14 cellular contexts compared by ENCODE assay signal in genomic region chr10:124675261-124675660, GRCh38.
DNase-seq lines count a peak whose midpoint lies in the region; ATAC-seq, FAIRE-seq and TF ChIP-seq lines count a peak whose summit lies in the region.
"Had no signal": no experiment of that assay in that cellular context is flagged by ENCODE, and none has a peak within 500 bp of the region (broad histone marks: within the 10 kb centered on the region; RNA-seq: fewer than 3 reads in every experiment).

No MANE protein-coding gene starts in this region.

- H3K36me3 ChIP-seq in right lobe of liver (no peaks in the 10 kb centered on the region), HepG2 (replicated peaks in 1 of 2; ENCODE audit: control insufficient read depth in 1 of 2, insufficient read depth in 2 of 2, low read length in 2 of 2) (peaks cover 10 to 33% of the 10 kb centered on the region in 2 experiments; a peak in 4 of 5 replicates)
- H3K36me3 ChIP-seq: left lung, SJSA1 had no signal

- H3K27ac Mint-ChIP-seq in effector memory CD8-positive, alpha-beta T cell, result peak overlapping the region; percentile 96
- peak overlapping the region; percentile 84 for H3K27ac Mint-ChIP-seq in nephron progenitor cell

- in situ Hi-C loops in HepG2 (cut with HindIII; ENCODE audit: extremely low pct_ligation_motif_present, low pct_unique_long_range_greater_than_20kb), result no loop called here

- CTCF ChIA-PET in HepG2 (lab: Yijun Ruan, JAX; ENCODE audit: low intra/inter-chr PET ratio, low total read pairs), result no interaction called here

- no peak overlapping the region for H2AFZ ChIP-seq in HepG2 (ENCODE audit: low read length)
- H2AFZ ChIP-seq: hepatocyte had no signal

- H3K9me3 Mint-ChIP-seq in effector memory CD8-positive, alpha-beta T cell, result no peaks in the 10 kb centered on the region
- H3K9me3 Mint-ChIP-seq in nephron progenitor cell, result no peaks in the 10 kb centered on the region

- TF ChIP-seq EP300 in HepG2 (IDR thresholded peaks at IDR 0.05; ENCODE audit: low read depth in 2 of 2, low read length in 2 of 2) (no peak), HepG2 (CRISPR knock-in tag; IDR thresholded peaks at IDR 0.05; ENCODE audit: borderline replicate concordance) (no peak)

- POLR2A ChIA-PET in HepG2 (lab: Yijun Ruan, JAX), result no interaction called here

- TF ChIP-seq POLR2A in right lobe of liver (IDR thresholded peaks at IDR 0.05), result no peak
- TF ChIP-seq POLR2A in HepG2 (IDR thresholded peaks at IDR 0.05; ENCODE audit: insufficient read depth in 1 of 2, low read depth in 2 of 2, low read length in 2 of 2), result no peak

- H3K4me1 Mint-ChIP-seq in effector memory CD8-positive, alpha-beta T cell (ENCODE audit: low read depth in 2 of 2), result peaks cover 92 to 98% of the 10 kb centered on the region in 2 donors
- H3K4me1 Mint-ChIP-seq in nephron progenitor cell, result peaks cover 89% of the 10 kb centered on the region

- H3K27me3 ChIP-seq in right lobe of liver, result no peaks in the 10 kb centered on the region
- no peaks in the 10 kb centered on the region for H3K27me3 ChIP-seq in HepG2 (ENCODE audit: control insufficient read depth in 1 of 2, insufficient read depth in 2 of 2, low read length in 2 of 2)
- H3K27me3 ChIP-seq: hepatocyte, left lung, SJSA1 had no signal

- H3K36me3 Mint-ChIP-seq in effector memory CD8-positive, alpha-beta T cell (ENCODE audit: insufficient read depth), result peaks cover 47% of the 10 kb centered on the region
- H3K36me3 Mint-ChIP-seq in nephron progenitor cell (ENCODE audit: low read depth), result peaks cover 9% of the 10 kb centered on the region

- WGBS in right lobe of liver (ENCODE audit: insufficient coverage, low coverage, low lambda C conversion rate, missing lambda C conversion rate), result 84% methylated on average over 4 of the region's 6 CpGs
- 96% methylated on average over 3 of the region's 6 CpGs for WGBS in HepG2 (ENCODE audit: low lambda C conversion rate)

- H3K27me3 Mint-ChIP-seq in effector memory CD8-positive, alpha-beta T cell, result no peaks in the 10 kb centered on the region
- peaks cover 8% of the 10 kb centered on the region for H3K27me3 Mint-ChIP-seq in nephron progenitor cell (ENCODE audit: low read depth, poor library complexity)

- intact Hi-C loops in right lobe of liver (cut with DNase I), result no loop called here
- intact Hi-C loops in HepG2 (cut with micrococcal nuclease; ENCODE audit: unreplicated experiment), result no loop called here

- H3K4me1 ChIP-seq in right lobe of liver (peaks cover 0 to 11% (median 0%) of the 10 kb centered on the region in 4 donors), HepG2 (ENCODE audit: insufficient read depth, low read length) (peaks cover 14% of the 10 kb centered on the region)

- no TSS peak for BruUV-seq in HepG2 (replicated peaks; lab: Mats Ljungman, UMichigan)

- TF ChIP-seq CTCF in right lobe of liver (IDR thresholded peaks at IDR 0.05) (no peak), HepG2 (CRISPR knock-in tag; IDR thresholded peaks at IDR 0.05) (no peak), nephron progenitor cell (IDR thresholded peaks at IDR 0.05) (no peak)

- H3K4me3 ChIP-seq in right lobe of liver, result no peak overlapping the region
- H3K4me3 ChIP-seq in HepG2 (replicated peaks in 1 of 3; ENCODE audit: insufficient read depth in 1 of 3, low read depth in 2 of 3, low read length in 3 of 3), result no peak overlapping the region
- H3K4me3 ChIP-seq: GM12878, hepatocyte, left lung, SJSA1 had no signal

- no peaks in the 10 kb centered on the region for H3K79me2 ChIP-seq in HepG2 (ENCODE audit: insufficient read depth, low read length)

- H3K4me2 ChIP-seq in HepG2 (ENCODE audit: low read depth, low read length), result no peak overlapping the region
- H3K4me2 ChIP-seq: hepatocyte had no signal

- DNase-seq in right lobe of liver, result peak in 2 of 3 donors; percentile 15 to 35
- no peak for DNase-seq in HepG2 (ENCODE audit: low spot score)
- no peak for DNase-seq in effector memory CD8-positive, alpha-beta T cell
- no peak for DNase-seq in nephron progenitor cell
- no peak for DNase-seq in NCI-H1417 treated with DMSO at 0.1 percent for 48 hours (lab: John Stamatoyannopoulos, UW)
- DNase-seq in kidney glomerular epithelial cell (lab: John Stamatoyannopoulos, UW), result no peak
- no peak for DNase-seq in OCI-M2 (lab: John Stamatoyannopoulos, UW; ENCODE audit: unreplicated experiment)
- DNase-seq: NK-92 treated with Interleukin-12 subunit alpha and Interleukin-12 subunit beta, amount 100 ng/mL, for 24 hours had no signal

- no peak for TF ChIP-seq RAD21 in HepG2 (CRISPR knock-in tag; IDR thresholded peaks at IDR 0.05)

- ATAC-seq in right lobe of liver (no peak), HepG2 (no peak), HG03159 (IDR thresholded peaks at IDR 0.05; ENCODE audit: unreplicated experiment) (no peak)
- ATAC-seq in effector memory CD8-positive, alpha-beta T cell (replicated peaks), result no peak
- ATAC-seq: esophagus mucosa, GM12878 had no signal

- FAIRE-seq in HepG2 (lab: Jason Lieb, UNC), result no peak
- FAIRE-seq: GM12878 had no signal

- H3K9me3 ChIP-seq in right lobe of liver, result no peaks in the 10 kb centered on the region
- no peaks in the 10 kb centered on the region for H3K9me3 ChIP-seq in HepG2 (ENCODE audit: low read length)
- H3K9me3 ChIP-seq: left lung, SJSA1 had no signal

- no peak overlapping the region for H3K27ac ChIP-seq in right lobe of liver
- no peak overlapping the region for H3K27ac ChIP-seq in HepG2 (ENCODE audit: extremely low read length, insufficient read depth, low read length)
- H3K27ac ChIP-seq: hepatocyte, SJSA1 had no signal

- peak overlapping the region; percentile 59 to 88 for H3K4me3 Mint-ChIP-seq in effector memory CD8-positive, alpha-beta T cell
- H3K4me3 Mint-ChIP-seq in nephron progenitor cell, result peak overlapping the region; percentile 48

- H3K9ac ChIP-seq in HepG2 (ENCODE audit: insufficient read depth, low read depth, low read length), result no peak overlapping the region

- peaks cover 5% of the 10 kb centered on the region; the same call in 1 of the 2 replicates for H4K20me1 ChIP-seq in HepG2 (ENCODE audit: insufficient read depth, low read length)

TF ChIP-seq in HepG2, 621 proteins besides CTCF, POLR2A, EP300 and RAD21:
- TF ChIP-seq KDM1A (CRISPR knock-in tag; IDR thresholded peaks at IDR 0.05) (no peak), ZFYVE20 (CRISPR knock-in tag; IDR thresholded peaks at IDR 0.05; ENCODE audit: borderline replicate concordance, low read depth) (no peak), ZNF224 (CRISPR knock-in tag; IDR thresholded peaks at IDR 0.05) (no peak), PCBP2 (optimal IDR thresholded peaks at IDR 0.05; ENCODE audit: low read depth, low read length, poor library complexity, severe bottlenecking) (no peak), CEBPB (IDR thresholded peaks at IDR 0.05; ENCODE audit: borderline replicate concordance, low read depth, low read length) (no peak), ZNF496 (CRISPR knock-in tag; IDR thresholded peaks at IDR 0.05; ENCODE audit: insufficient replicate concordance) (no peak), MXI1 (IDR thresholded peaks at IDR 0.05; ENCODE audit: borderline replicate concordance, low read depth, low read length) (no peak), ZKSCAN1 (IDR thresholded peaks at IDR 0.05; ENCODE audit: low read length) (no peak)

Comparison
In these comparisons a context has a peak if more than half of its experiments do, and no peak if none do; other contexts are left out.
1. DNase-seq: peak in right lobe of liver (2 of 3); none in HepG2 (single experiment), effector memory CD8-positive, alpha-beta T cell (0 of 3), nephron progenitor cell (single experiment), NCI-H1417 treated with DMSO at 0.1 percent for 48 hours (single experiment), kidney glomerular epithelial cell (single experiment) and OCI-M2 (single experiment).